Comparison of ENCODE assay signal across 8 cellular contexts in genomic region chr16:3106205-3106928, GRCh38. TPM values are rescaled to one million over a fixed set of nuclear protein-coding genes. Genes with fewer than 3 reads are reported as not detected.
DNase-seq lines count a peak whose midpoint lies in the region; ATAC-seq and TF ChIP-seq lines count a peak whose summit lies in the region.

No MANE protein-coding gene starts in this region.

- TF ChIP-seq CTCF in AG09319 (IDR thresholded peaks at IDR 0.05; ENCODE audit: low read depth, low read length): no peak

- DNase-seq in AG09319 (ENCODE audit: extremely low read depth, low read depth): peak; percentile 68
- DNase-seq in NCI-H446 treated with DMSO at 0.1 percent for 48 hours (lab: John Stamatoyannopoulos, UW): peak; percentile 80
- peak; percentile 84 to 89 for DNase-seq in activated CD4-positive, alpha-beta T cell treated with anti-CD3 and anti-CD28 coated beads for 24 hours (ENCODE audit: low read depth in 2 of 2)
- DNase-seq in cerebellum (ENCODE audit: low spot score): peak; percentile 99
- DNase-seq in kidney tubule cell (ENCODE audit: low spot score): peak; percentile 94
- DNase-seq in stimulated activated CD4-positive, alpha-beta T cell treated with anti-CD3 and anti-CD28 coated beads, Interleukin-15, amount 100 ng/mL, for 48 hours (ENCODE audit: low read depth in 2 of 2): peak; percentile 89 to 91

- peak; percentile 87 for ATAC-seq in GM19035 (IDR thresholded peaks at IDR 0.05; ENCODE audit: unreplicated experiment)
- peak; percentile 83 for ATAC-seq in HG03280 (IDR thresholded peaks at IDR 0.05; ENCODE audit: unreplicated experiment)

RNA-seq across cellular contexts. Expression of gene ZNF205, which starts 6.0 kb away (rescaled TPM):
- 11.0 TPM for total RNA-seq in cerebellum

RNA-seq across cellular contexts. Expression of gene ZSCAN10, which starts 7.3 kb away (rescaled TPM):
- total RNA-seq in cerebellum: not detected

RNA-seq across cellular contexts. Expression of gene ZNF213, which starts 28.5 kb away (rescaled TPM):
- total RNA-seq in cerebellum: 6.4 TPM

RNA-seq across cellular contexts. Expression of gene IL32, which starts 40.9 kb away (rescaled TPM):
- 2.2 TPM for total RNA-seq in cerebellum

Comparison
In these comparisons a context has a peak if more than half of its experiments do, and no peak if none do; other contexts are left out.
1. Peak in every context shown above with its lines: DNase-seq and ATAC-seq.